ENCODE assay signal across 28 cellular contexts in the genomic region with DNA sequence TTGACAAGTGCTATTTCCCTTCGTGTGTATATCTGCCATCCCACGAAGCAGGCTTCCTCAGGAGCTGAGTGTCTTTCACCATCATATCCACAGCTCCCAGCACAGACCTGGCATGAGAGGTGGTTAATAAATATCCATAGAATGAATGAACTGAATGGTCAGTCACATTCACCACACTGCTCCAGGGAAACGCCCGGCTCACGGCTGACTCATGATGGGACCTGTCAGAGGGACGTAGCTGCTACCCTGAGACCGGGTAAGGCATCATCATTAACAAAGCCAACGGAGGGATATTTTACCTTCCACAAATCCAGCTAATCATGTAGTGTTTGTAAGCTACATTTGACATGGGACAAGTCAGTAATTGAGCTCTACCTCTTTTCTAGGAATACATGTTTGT. TPM values are rescaled to one million over a fixed set of nuclear protein-coding genes. Genes with fewer than 3 reads are reported as not detected.
DNase-seq lines count a peak whose midpoint lies in the region; ATAC-seq, FAIRE-seq and TF ChIP-seq lines count a peak whose summit lies in the region.
"Had no signal": no experiment of that assay in that cellular context is flagged by ENCODE, and none has a peak within 500 bp of the region (broad histone marks: within the 10 kb centered on the region; RNA-seq: fewer than 3 reads in every experiment).

No MANE protein-coding gene starts in this region.

- H3K4me2 ChIP-seq in K562 (ENCODE audit: insufficient read depth, low read length): peak overlapping the region; percentile 50
- H3K4me2 ChIP-seq: BLaER1 had no signal

- H3K4me3 ChIP-seq in K562 (no peak overlapping the region), kidney epithelial cell (ENCODE audit: low read depth, low read length) (no peak overlapping the region), WERI-Rb-1 (ENCODE audit: low read depth, low read length) (no peak overlapping the region)
- H3K4me3 ChIP-seq: ascending aorta, BLaER1, lower lobe of right lung, skin epidermis, upper lobe of right lung had no signal

- POLR2A ChIA-PET in K562 (lab: Yijun Ruan, JAX): interaction anchor here (0.7 to 3.9 kb wide), 12 partner anchors 7 to 120 kb away, joined by 3 to 23 read pairs (median 4); a partner anchor contains a TSS

- H3K36me3 ChIP-seq in K562 (ENCODE audit: control insufficient read depth, insufficient read depth, low read length) (peaks cover 3% of the 10 kb centered on the region; the same call in 1 of the 3 replicates), kidney epithelial cell (ENCODE audit: control insufficient read depth, insufficient read depth, low read length) (no peaks in the 10 kb centered on the region), WERI-Rb-1 (peaks cover 12% of the 10 kb centered on the region)
- H3K36me3 ChIP-seq: ascending aorta, lower lobe of right lung, upper lobe of right lung had no signal

- H3K9me3 ChIP-seq in K562 (replicated peaks; ENCODE audit: control insufficient read depth, insufficient read depth, low read depth, low read length) (no peaks in the 10 kb centered on the region), WERI-Rb-1 (ENCODE audit: severe bottlenecking) (no peaks in the 10 kb centered on the region)
- H3K9me3 ChIP-seq: ascending aorta, BLaER1, Caco-2, lower lobe of right lung, upper lobe of right lung had no signal

- CTCF ChIA-PET in Calu3 (lab: Charles Lee): interaction anchor here (1.3 kb wide), 1 partner anchor 109 kb away, joined by 7 read pairs; no protein-coding TSS in a partner anchor
- CTCF ChIA-PET in K562 (lab: Yijun Ruan, JAX; ENCODE audit: low intra/inter-chr PET ratio): no interaction called here

- TF ChIP-seq POLR2A in K562 (conservative IDR thresholded peaks at IDR 0.05): no peak

- TF ChIP-seq EP300 in K562 (IDR thresholded peaks at IDR 0.05; ENCODE audit: low read length): no peak

- FAIRE-seq in K562 (lab: Jason Lieb, UNC) (no peak), frontal cortex (lab: Jason Lieb, UNC) (no peak)
- FAIRE-seq: endometrium, kidney had no signal

- in situ Hi-C loops in K562 (cut with MboI): no loop called here

- DNase-seq in Calu3 (peak; percentile 50), M059J (ENCODE audit: low read depth) (peak; percentile 62), K562 (ENCODE audit: extremely low read depth in 1 of 4, low spot score in 3 of 4) (peak in 2 of 4 experiments; percentile 63 to 66), kidney epithelial cell (ENCODE audit: low read depth) (peak; percentile 50), WERI-Rb-1 (no peak), DMS114 treated with DMSO at 0.1 percent for 48 hours (lab: John Stamatoyannopoulos, UW; ENCODE audit: unreplicated experiment) (no peak), frontal cortex (ENCODE audit: low spot score in 2 of 2) (no peak)
- DNase-seq in activated effector memory CD4-positive, alpha-beta T cell treated with anti-CD3 and anti-CD28 coated beads, Interleukin-2, amount 50 U/mL, for 16 hours: no peak
- DNase-seq: activated CD8-positive, alpha-beta T cell treated with anti-CD3 and anti-CD28 coated beads, Interleukin-2, amount 10 ng/mL, durations not matched to agents 7 days and 5 days; activated naive CD8-positive, alpha-beta T cell treated with anti-CD3 and anti-CD28 coated beads, Interleukin-2, amount 10 ng/mL, durations not matched to agents 7 days and 5 days; Caco-2; dermis blood vessel endothelial cell; KG1; kidney; lower lobe of right lung; naive thymus-derived CD8-positive, alpha-beta T cell; NCI-H1417; NCI-H2029 treated with DMSO at 0.1 percent for 48 hours; NCI-H526; stimulated activated CD4-positive, alpha-beta T cell treated with anti-CD3 and anti-CD28 coated beads, Interleukin-1b, Interleukin-23, amount 100 ng/mL, for 48 hours; T-helper 1 cell; upper lobe of right lung had no signal

- WGBS in K562 (ENCODE audit: insufficient coverage, low coverage, missing lambda C conversion rate): 21% methylated on average over 8 of the region's 8 CpGs

- intact Hi-C loops in Calu3 (cut with micrococcal nuclease; ENCODE audit: unreplicated experiment) (no loop called here), K562 (cut with micrococcal nuclease) (no loop called here)

- H4K20me1 ChIP-seq in K562 (replicated peaks; ENCODE audit: control insufficient read depth, insufficient read depth, low read length): no peaks in the 10 kb centered on the region

- no TSS peak for BruUV-seq in Calu3 (replicated peaks; lab: Mats Ljungman, UMichigan)
- no TSS peak for BruUV-seq in K562 (replicated peaks; lab: Mats Ljungman, UMichigan)

- no peaks in the 10 kb centered on the region; the same call in 2 of the 3 replicates for H3K79me2 ChIP-seq in K562 (ENCODE audit: control insufficient read depth, insufficient read depth, low read length)

- H2AFZ ChIP-seq in K562 (ENCODE audit: low read depth, low read length): peak overlapping the region; percentile 51

- H3K9me1 ChIP-seq in K562 (ENCODE audit: control insufficient read depth, insufficient read depth, low read length): no peaks in the 10 kb centered on the region

- ATAC-seq in K562: peak; percentile 76
- ATAC-seq: activated CD8-positive, alpha-beta T cell treated with anti-CD3 and anti-CD28 coated beads, Interleukin-2, amount 10 ng/mL, durations not matched to agents 7 days and 5 days; lower lobe of right lung; naive thymus-derived CD8-positive, alpha-beta T cell; upper lobe of right lung had no signal

- peaks cover 4% of the 10 kb centered on the region for H3K36me3 Mint-ChIP-seq in Calu3 (ENCODE audit: insufficient read depth, unreplicated experiment)
- H3K36me3 Mint-ChIP-seq: activated naive CD8-positive, alpha-beta T cell treated with anti-CD3 and anti-CD28 coated beads, Interleukin-2, amount 10 ng/mL, durations not matched to agents 7 days and 5 days had no signal

- peak overlapping the region in 1 of 2 experiments; percentile 11; a peak in 1 of 4 replicates for H3K9ac ChIP-seq in K562 (ENCODE audit: insufficient read depth in 1 of 2, low read depth in 2 of 2, low read length in 2 of 2)
- H3K9ac ChIP-seq: BLaER1 had no signal

- TF ChIP-seq CTCF in Calu3 (IDR thresholded peaks at IDR 0.05; ENCODE audit: unreplicated experiment) (no peak), K562 (IDR thresholded peaks at IDR 0.05 in 2 of 3, conservative IDR thresholded peaks at IDR 0.05 in 1 of 3; ENCODE audit: insufficient read depth in 2 of 3, low read depth in 1 of 3, low read length in 3 of 3) (no peak), kidney epithelial cell (IDR thresholded peaks at IDR 0.05; ENCODE audit: insufficient read depth, low read length, poor library complexity, severe bottlenecking) (no peak), WERI-Rb-1 (IDR thresholded peaks at IDR 0.05; ENCODE audit: low read depth, low read length) (no peak)

- peak overlapping the region; percentile 14 for H3K27ac Mint-ChIP-seq in Calu3 (ENCODE audit: unreplicated experiment)
- H3K27ac Mint-ChIP-seq: activated CD8-positive, alpha-beta T cell treated with anti-CD3 and anti-CD28 coated beads, Interleukin-2, amount 10 ng/mL, durations not matched to agents 7 days and 5 days; activated naive CD8-positive, alpha-beta T cell treated with anti-CD3 and anti-CD28 coated beads, Interleukin-2, amount 10 ng/mL, durations not matched to agents 7 days and 5 days had no signal

- H3K27me3 Mint-ChIP-seq in Calu3 (ENCODE audit: unreplicated experiment): no peaks in the 10 kb centered on the region
- H3K27me3 Mint-ChIP-seq: activated naive CD8-positive, alpha-beta T cell treated with anti-CD3 and anti-CD28 coated beads, Interleukin-2, amount 10 ng/mL, durations not matched to agents 7 days and 5 days; central memory CD8-positive, alpha-beta T cell; naive thymus-derived CD8-positive, alpha-beta T cell had no signal

- no peaks in the 10 kb centered on the region; a peak in 1 of 5 replicates for H3K27me3 ChIP-seq in K562 (ENCODE audit: control insufficient read depth in 2 of 2, insufficient read depth in 2 of 2, low read length in 2 of 2)
- H3K27me3 ChIP-seq in kidney epithelial cell (ENCODE audit: control insufficient read depth, insufficient read depth, low read length): no peaks in the 10 kb centered on the region
- H3K27me3 ChIP-seq in WERI-Rb-1 (ENCODE audit: insufficient read depth, low read depth, severe bottlenecking): no peaks in the 10 kb centered on the region
- H3K27me3 ChIP-seq: ascending aorta, BLaER1, upper lobe of right lung had no signal

- H3K9me3 Mint-ChIP-seq in Calu3 (ENCODE audit: low read depth, unreplicated experiment): no peaks in the 10 kb centered on the region
- H3K9me3 Mint-ChIP-seq: activated naive CD8-positive, alpha-beta T cell treated with anti-CD3 and anti-CD28 coated beads, Interleukin-2, amount 10 ng/mL, durations not matched to agents 7 days and 5 days; central memory CD8-positive, alpha-beta T cell; naive thymus-derived CD8-positive, alpha-beta T cell had no signal

- H3K27ac ChIP-seq in K562 (ENCODE audit: extremely low read depth, low read depth, low read length) (peak overlapping the region; percentile 17; the same call in 2 of the 3 replicates), WERI-Rb-1 (no peak overlapping the region)
- H3K27ac ChIP-seq: ascending aorta, BLaER1, lower lobe of right lung, RWPE1, skin epidermis, upper lobe of right lung had no signal

- no peak overlapping the region for H3K4me3 Mint-ChIP-seq in Calu3 (ENCODE audit: low read depth, unreplicated experiment)
- H3K4me3 Mint-ChIP-seq: activated CD8-positive, alpha-beta T cell treated with anti-CD3 and anti-CD28 coated beads, Interleukin-2, amount 10 ng/mL, durations not matched to agents 7 days and 5 days; activated naive CD8-positive, alpha-beta T cell treated with anti-CD3 and anti-CD28 coated beads, Interleukin-2, amount 10 ng/mL, durations not matched to agents 7 days and 5 days; central memory CD8-positive, alpha-beta T cell; naive thymus-derived CD8-positive, alpha-beta T cell had no signal

- no peak for TF ChIP-seq RAD21 in K562 (CRISPR knock-in tag; conservative IDR thresholded peaks at IDR 0.05 in 1 of 2, IDR thresholded peaks at IDR 0.05 in 1 of 2)

- H3K4me1 ChIP-seq in K562 (replicated peaks in 1 of 2; ENCODE audit: control insufficient read depth in 2 of 2, insufficient read depth in 2 of 2, low read length in 2 of 2): peaks cover 42 to 51% of the 10 kb centered on the region in 2 experiments; a peak in 4 of 5 replicates
- H3K4me1 ChIP-seq: BLaER1, Caco-2, lower lobe of right lung, upper lobe of right lung had no signal

- peaks cover 12% of the 10 kb centered on the region for H3K4me1 Mint-ChIP-seq in Calu3 (ENCODE audit: low read depth, unreplicated experiment)
- H3K4me1 Mint-ChIP-seq: activated naive CD8-positive, alpha-beta T cell treated with anti-CD3 and anti-CD28 coated beads, Interleukin-2, amount 10 ng/mL, durations not matched to agents 7 days and 5 days had no signal

RNA-seq across cellular contexts. Expression of a gene that starts 12.5 kb away (rescaled TPM):
- total RNA-seq in Calu3 (2022) (8.7 and 11.3 TPM in 2 replicates), K562 (2014; rRNA removed) (4.5 and 6.7 TPM in 2 replicates), K562 (2014; rRNA removed; fragmentation: Illumina TruSeq; extraction: Trizol) (7.1 and 7.9 TPM in 2 replicates), K562 (2015; rRNA removed; fragmentation: Illumina TruSeq; extraction: Trizol) (5.0 and 5.6 TPM in 2 replicates), K562 (2021) (9.2 and 9.7 TPM in 2 replicates), kidney epithelial cell (8.6 and 9.6 TPM in 2 replicates), frontal cortex (44.4 TPM)
- 12.0 and 20.5 TPM in 2 replicates for total RNA-seq in M059J (2014; rRNA removed; shearing (Covaris generic))
- total RNA-seq in K562 (2011; cell fraction: chromatin; rRNA removed; ENCODE audit: low replicate concordance): 90.5 and 109 TPM in 2 replicates
- total RNA-seq in K562 (2011; cell fraction: nucleolus; rRNA removed): 65.2 and 67.4 TPM in 2 replicates
- 60.1 and 75.0 TPM in 2 replicates for total RNA-seq in K562 (2011; cell fraction: nucleoplasm; rRNA removed)
- polyA plus RNA-seq in K562 (2011; rRNA removed) (15.0 and 17.0 TPM in 2 replicates), K562 (2014; fragmentation: Illumina TruSeq; extraction: Trizol) (5.6 and 5.7 TPM in 2 replicates), K562 (2014; fragmentation: Nextera tagmentation; extraction: Ambion mirVana) (1 to 10 TPM; 2.2 to 3.4 TPM), K562 (2014; rRNA removed) (7.2 and 7.3 TPM in 2 replicates)
- 9.2 and 14.2 TPM in 2 replicates for polyA plus RNA-seq in K562 (2011; cell fraction: cytosol; rRNA removed)
- polyA plus RNA-seq in K562 (2011; cell fraction: nucleus; rRNA removed): 62.4 and 68.7 TPM in 2 replicates
- polyA plus RNA-seq in K562 (2012): 5.3 and 8.6 TPM in 2 replicates
- 31.8 and 34.7 TPM in 2 replicates for polyA minus RNA-seq in K562 (2011; rRNA and poly(A)+ RNA removed)
- 6.3 and 8.8 TPM in 2 replicates for polyA minus RNA-seq in K562 (2011; cell fraction: cytosol; rRNA and poly(A)+ RNA removed)
- 36.2 and 58.6 TPM in 2 replicates for polyA minus RNA-seq in K562 (2011; cell fraction: nucleus; rRNA and poly(A)+ RNA removed)

Comparison
In these comparisons a context has a peak if more than half of its experiments do, and no peak if none do; other contexts are left out.
1. DNase-seq: peak in Calu3 (single experiment), M059J (single experiment) and kidney epithelial cell (single experiment); none in WERI-Rb-1 (single experiment), activated effector memory CD4-positive, alpha-beta T cell treated with anti-CD3 and anti-CD28 coated beads, Interleukin-2, amount 50 U/mL, for 16 hours (single experiment), DMS114 treated with DMSO at 0.1 percent for 48 hours (single experiment) and frontal cortex (0 of 2).